Comparison of ENCODE assay signal across 8 cellular contexts in genomic region chr4:77861500-77861899, GRCh38. TPM values are rescaled to one million over a fixed set of nuclear protein-coding genes. Genes with fewer than 3 reads are reported as not detected.
A peak's percentile ranks its signal among the peaks of the same experiment; 100 is the strongest.
DNase-seq lines count a peak whose midpoint lies in the region; ATAC-seq and TF ChIP-seq lines count a peak whose summit lies in the region.

No MANE protein-coding gene starts in this region.

- peaks cover 19% of the 10 kb centered on the region for H3K36me3 Mint-ChIP-seq in activated naive CD8-positive, alpha-beta T cell treated with anti-CD3 and anti-CD28 coated beads for 36 hours

- H3K27ac ChIP-seq in right atrium auricular region (peak overlapping the region; percentile 90 to 91), lower lobe of right lung (peak overlapping the region; percentile 97), urinary bladder (ENCODE audit: low read depth) (peak overlapping the region; percentile 93)

- peak overlapping the region; percentile 98 for H3K27ac Mint-ChIP-seq in activated naive CD8-positive, alpha-beta T cell treated with anti-CD3 and anti-CD28 coated beads for 36 hours

- peak overlapping the region; percentile 99 for H3K4me3 Mint-ChIP-seq in activated naive CD8-positive, alpha-beta T cell treated with anti-CD3 and anti-CD28 coated beads for 36 hours

- ATAC-seq in left ventricle myocardium superior: no peak
- no peak for ATAC-seq in lower lobe of right lung
- no peak for ATAC-seq in HG02623 (IDR thresholded peaks at IDR 0.05; ENCODE audit: unreplicated experiment)
- no peak for ATAC-seq in left colon

- H3K4me1 ChIP-seq in right atrium auricular region (peaks cover 0 to 19% of the 10 kb centered on the region in 2 donors), lower lobe of right lung (peaks cover 11% of the 10 kb centered on the region), urinary bladder (ENCODE audit: insufficient read depth) (no peaks in the 10 kb centered on the region)

- TF ChIP-seq CTCF in right atrium auricular region (IDR thresholded peaks at IDR 0.05): no peak
- no peak for TF ChIP-seq CTCF in lower lobe of right lung (IDR thresholded peaks at IDR 0.05)

- no peaks in the 10 kb centered on the region for H3K36me3 ChIP-seq in right atrium auricular region
- H3K36me3 ChIP-seq in lower lobe of right lung: no peaks in the 10 kb centered on the region
- no peaks in the 10 kb centered on the region for H3K36me3 ChIP-seq in urinary bladder (ENCODE audit: insufficient read depth)

- H3K9me3 ChIP-seq in right atrium auricular region (no peaks in the 10 kb centered on the region), lower lobe of right lung (no peaks in the 10 kb centered on the region)

- H3K27me3 Mint-ChIP-seq in activated naive CD8-positive, alpha-beta T cell treated with anti-CD3 and anti-CD28 coated beads for 36 hours: peaks cover 8% of the 10 kb centered on the region

- H3K27me3 ChIP-seq in right atrium auricular region (no peaks in the 10 kb centered on the region), lower lobe of right lung (ENCODE audit: low read depth) (no peaks in the 10 kb centered on the region)

- peaks cover 64% of the 10 kb centered on the region for H3K4me1 Mint-ChIP-seq in activated naive CD8-positive, alpha-beta T cell treated with anti-CD3 and anti-CD28 coated beads for 36 hours

- no peaks in the 10 kb centered on the region for H3K9me3 Mint-ChIP-seq in activated naive CD8-positive, alpha-beta T cell treated with anti-CD3 and anti-CD28 coated beads for 36 hours

- peak overlapping the region; percentile 67 to 73 for H3K4me3 ChIP-seq in right atrium auricular region
- H3K4me3 ChIP-seq in lower lobe of right lung: peak overlapping the region; percentile 79
- peak overlapping the region; percentile 73 for H3K4me3 ChIP-seq in urinary bladder (ENCODE audit: low read depth, low read length)

- DNase-seq in right atrium auricular region (ENCODE audit: low spot score) (no peak), left ventricle myocardium superior (no peak), lower lobe of right lung (no peak), NCI-H526 treated with DMSO at 0.1 percent for 48 hours (lab: John Stamatoyannopoulos, UW) (no peak), left colon (no peak)
- DNase-seq in activated naive CD8-positive, alpha-beta T cell treated with anti-CD3 and anti-CD28 coated beads for 36 hours: no peak

- intact Hi-C loops in left ventricle myocardium superior (cut with micrococcal nuclease): no loop called here
- intact Hi-C loops in lower lobe of right lung (cut with DNase I): loop anchor here (10.0 kb wide), 1 partner anchor 53 kb away; no protein-coding TSS in a partner anchor
- intact Hi-C loops in left colon (cut with DNase I, micrococcal nuclease): loop anchor here in 1 of 2 donors (5.0 kb wide), 1 partner anchor 39 kb away; no protein-coding TSS in a partner anchor

- WGBS in urinary bladder: 83% methylated on average over 1 of the region's 1 CpG

RNA-seq across cellular contexts. Expression of gene MRPL1, which starts 1.1 kb away (rescaled TPM):
- 10 to 100 TPM; 17.4 to 32.0 TPM for total RNA-seq in right atrium auricular region
- total RNA-seq in left ventricle myocardium superior: 52.3 TPM
- 100 to 1,000 TPM; 103 to 112 TPM for total RNA-seq in activated naive CD8-positive, alpha-beta T cell treated with anti-CD3 and anti-CD28 coated beads for 36 hours
- total RNA-seq in lower lobe of right lung: 25.8 TPM
- 42.8 TPM for total RNA-seq in urinary bladder
- 22.8 TPM for polyA plus RNA-seq in urinary bladder
- 10 to 100 TPM; 25.7 to 33.7 TPM for total RNA-seq in left colon

RNA-seq across cellular contexts. Expression of gene CNOT6L, which starts 42.3 kb away (rescaled TPM):
- total RNA-seq in right atrium auricular region (10 to 100 TPM; 11.4 to 14.3 TPM), left ventricle myocardium superior (24.0 TPM), lower lobe of right lung (54.1 TPM), urinary bladder (51.7 TPM), left colon (10 to 100 TPM; 40.2 to 49.8 TPM)
- 10 to 100 TPM; 85.1 to 88.8 TPM for total RNA-seq in activated naive CD8-positive, alpha-beta T cell treated with anti-CD3 and anti-CD28 coated beads for 36 hours
- polyA plus RNA-seq in urinary bladder: 11.8 TPM
